In the genomic region with DNA sequence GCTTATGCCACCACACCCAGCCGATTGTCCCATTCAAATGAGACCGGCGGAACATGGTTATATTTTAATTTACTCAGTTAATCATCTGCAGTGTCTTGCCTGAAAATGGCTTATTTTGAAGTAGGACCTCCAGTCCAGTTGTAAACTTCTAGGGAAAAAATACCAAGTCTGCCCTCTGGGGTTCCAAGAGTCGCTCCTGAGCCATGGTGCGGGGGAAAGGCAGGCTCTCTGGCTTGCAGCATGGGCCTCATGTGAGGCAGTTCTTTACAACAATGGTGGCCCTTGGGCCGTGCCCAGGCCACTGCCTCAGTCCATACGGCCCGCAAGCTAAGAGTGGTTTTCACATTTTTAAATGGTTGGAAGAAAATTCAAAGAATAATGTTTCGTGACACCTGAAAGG, we compare ENCODE assay signal across 16 cellular contexts.
"Had no signal": no experiment of that assay in that cellular context is flagged by ENCODE, and none has a peak within 500 bp of the region (broad histone marks: within the 10 kb centered on the region; RNA-seq: fewer than 3 reads in every experiment).

No MANE protein-coding gene starts in this region.

- H3K4me3 ChIP-seq: lung, pancreas, upper lobe of left lung had no signal

- H3K27ac ChIP-seq: brain microvascular endothelial cell, pancreas, upper lobe of left lung had no signal

- ATAC-seq: left colon, pancreas, right cardiac atrium had no signal

- H3K27me3 Mint-ChIP-seq: activated B cell treated with CpG ODN at 0.5 μM for 24 hours; activated CD4-positive, alpha-beta T cell treated with anti-CD3 and anti-CD28 coated beads, Interleukin-2, amount 10 ng/mL, durations not matched to agents 24 days and 14 days; stimulated activated naive CD8-positive, alpha-beta T cell treated with anti-CD3 and anti-CD28 coated beads, Interleukin-15, Interleukin-2, amounts not matched to agents 100 ng/mL and 50 ng/mL, for 24 hours had no signal

- H3K9me3 Mint-ChIP-seq: activated B cell treated with CpG ODN at 0.5 μM for 24 hours; activated CD4-positive, alpha-beta T cell treated with anti-CD3 and anti-CD28 coated beads, Interleukin-2, amount 10 ng/mL, durations not matched to agents 24 days and 14 days; neural crest cell; stimulated activated naive CD8-positive, alpha-beta T cell treated with anti-CD3 and anti-CD28 coated beads, Interleukin-15, Interleukin-2, amounts not matched to agents 100 ng/mL and 50 ng/mL, for 24 hours had no signal

- H3K36me3 ChIP-seq: brain microvascular endothelial cell had no signal

- H3K4me3 Mint-ChIP-seq: activated B cell treated with CpG ODN at 0.5 μM for 24 hours; activated CD4-positive, alpha-beta T cell treated with anti-CD3 and anti-CD28 coated beads, Interleukin-2, amount 10 ng/mL, durations not matched to agents 24 days and 14 days; neural crest cell; stimulated activated naive CD8-positive, alpha-beta T cell treated with anti-CD3 and anti-CD28 coated beads, Interleukin-15, Interleukin-2, amounts not matched to agents 100 ng/mL and 50 ng/mL, for 24 hours had no signal

- DNase-seq: activated B cell treated with CpG ODN at 0.5 μM for 24 hours; activated CD4-positive, alpha-beta T cell treated with anti-CD3 and anti-CD28 coated beads, Interleukin-2, amount 10 ng/mL, durations not matched to agents 24 days and 14 days; anterior cingulate cortex; brain microvascular endothelial cell; effector CD8-positive, alpha-beta T cell; foreskin melanocyte; left colon; midbrain; pancreas; right cardiac atrium; SW 1271; upper lobe of left lung had no signal

- H3K27me3 ChIP-seq: brain microvascular endothelial cell, pancreas, upper lobe of left lung had no signal

- H3K27ac Mint-ChIP-seq: activated B cell treated with CpG ODN at 0.5 μM for 24 hours; activated CD4-positive, alpha-beta T cell treated with anti-CD3 and anti-CD28 coated beads, Interleukin-2, amount 10 ng/mL, durations not matched to agents 24 days and 14 days; stimulated activated naive CD8-positive, alpha-beta T cell treated with anti-CD3 and anti-CD28 coated beads, Interleukin-15, Interleukin-2, amounts not matched to agents 100 ng/mL and 50 ng/mL, for 24 hours had no signal

- H3K9me3 ChIP-seq: pancreas, upper lobe of left lung had no signal

- H3K4me1 ChIP-seq: pancreas had no signal

- FAIRE-seq: pancreas, TTC549 had no signal
